9 cellular contexts compared by ENCODE assay signal in genomic region chr15:43376017-43376705, GRCh38. TPM values are rescaled to one million over a fixed set of nuclear protein-coding genes. Genes with fewer than 3 reads are reported as not detected.
A peak's percentile ranks its signal among the peaks of the same experiment; 100 is the strongest.
DNase-seq lines count a peak whose midpoint lies in the region; ATAC-seq and TF ChIP-seq lines count a peak whose summit lies in the region.
"Had no signal": no experiment of that assay in that cellular context is flagged by ENCODE, and none has a peak within 500 bp of the region (broad histone marks: within the 10 kb centered on the region; RNA-seq: fewer than 3 reads in every experiment).

No MANE protein-coding gene starts in this region.

- intact Hi-C loops in CD8-positive, alpha-beta T cell (cut with DNase I, micrococcal nuclease) = no loop called here

- no peak for TF ChIP-seq EP300 in SK-N-SH (IDR thresholded peaks at IDR 0.05; ENCODE audit: borderline replicate concordance in 1 of 2, low read depth in 1 of 2, low read length in 1 of 2)

- no peak overlapping the region for H2AFZ ChIP-seq in SK-N-SH (ENCODE audit: low read depth)

- H3K9me2 ChIP-seq in SK-N-SH = no peaks in the 10 kb centered on the region

- H3K27ac ChIP-seq in CD8-positive, alpha-beta T cell (ENCODE audit: low read depth, low read length) = no peak overlapping the region
- H3K27ac ChIP-seq in SK-N-SH (ENCODE audit: low read depth in 2 of 2, low read length in 1 of 2) = no peak overlapping the region
- H3K27ac ChIP-seq: SK-N-MC had no signal

- H3F3A ChIP-seq in SK-N-SH (replicated peaks; ENCODE audit: insufficient read depth) = peaks cover 1% of the 10 kb centered on the region

- H3K79me2 ChIP-seq in SK-N-SH (ENCODE audit: insufficient read depth) = peaks cover 21% of the 10 kb centered on the region

- peaks cover 48% of the 10 kb centered on the region for H3K36me3 Mint-ChIP-seq in CD8-positive, alpha-beta T cell

- H3K9me3 Mint-ChIP-seq in CD8-positive, alpha-beta T cell = no peaks in the 10 kb centered on the region

- ATAC-seq in CD8-positive, alpha-beta T cell = peak; percentile 82
- ATAC-seq in GM21737 (IDR thresholded peaks at IDR 0.05; ENCODE audit: unreplicated experiment) = no peak

- H3K27me3 Mint-ChIP-seq in CD8-positive, alpha-beta T cell (ENCODE audit: low read depth) = no peaks in the 10 kb centered on the region

- H4K20me1 ChIP-seq in SK-N-SH (ENCODE audit: insufficient read depth) = no peaks in the 10 kb centered on the region

- peaks cover 15% of the 10 kb centered on the region for H3K4me1 ChIP-seq in CD8-positive, alpha-beta T cell (ENCODE audit: insufficient read depth, low read length)
- peaks cover 0 to 5% of the 10 kb centered on the region in 2 experiments; a peak in 2 of 4 replicates for H3K4me1 ChIP-seq in SK-N-SH (ENCODE audit: control insufficient read depth in 1 of 2, insufficient read depth in 2 of 2, low read depth in 1 of 2, low read length in 1 of 2)

- 79% methylated on average over 9 of the region's 13 CpGs for WGBS in SK-N-SH (ENCODE audit: low lambda C conversion rate)

- TF ChIP-seq RAD21 in SK-N-SH (IDR thresholded peaks at IDR 0.05; ENCODE audit: low read length) = peak; percentile 32

- no peak overlapping the region for H3K9ac ChIP-seq in SK-N-SH

- POLR2A ChIA-PET in CD8-positive, alpha-beta T cell (lab: Charles Lee) = interaction anchor here (1.2 kb wide), 1 partner anchor 17 kb away, joined by 3 read pairs; no protein-coding TSS in a partner anchor
- POLR2A ChIA-PET in SK-N-SH (lab: Yijun Ruan, JAX) = interaction anchor here (0.6 kb wide), 1 partner anchor 11 kb away, joined by 4 read pairs; no protein-coding TSS in a partner anchor

- peak in 4 of 7 experiments; percentile 8 to 51 (median 30) for DNase-seq in CD8-positive, alpha-beta T cell
- peak; percentile 17 for DNase-seq in H4 (ENCODE audit: low spot score)
- DNase-seq in SK-N-SH = peak; percentile 62
- DNase-seq in cardiac fibroblast (ENCODE audit: low read depth in 2 of 2) = peak; percentile 39 to 58
- DNase-seq in midbrain (lab: John Stamatoyannopoulos, UW) = peak; percentile 12
- no peak for DNase-seq in GOT3 (lab: John Stamatoyannopoulos, UW)
- no peak for DNase-seq in cerebellar nuclear complex (lab: John Stamatoyannopoulos, UW)

- no peaks in the 10 kb centered on the region for H3K9me3 ChIP-seq in CD8-positive, alpha-beta T cell (ENCODE audit: low read length)
- no peaks in the 10 kb centered on the region for H3K9me3 ChIP-seq in SK-N-SH

- no peaks in the 10 kb centered on the region for H3K27me3 ChIP-seq in CD8-positive, alpha-beta T cell (ENCODE audit: insufficient read depth, low read length)
- H3K27me3 ChIP-seq in SK-N-SH (ENCODE audit: insufficient read depth) = no peaks in the 10 kb centered on the region

- H3K4me2 ChIP-seq in SK-N-SH = no peak overlapping the region

- peaks cover 27% of the 10 kb centered on the region for H3K4me1 Mint-ChIP-seq in CD8-positive, alpha-beta T cell (ENCODE audit: low read depth)

- H3K4me3 ChIP-seq in CD8-positive, alpha-beta T cell (ENCODE audit: low read depth, low read length) = no peak overlapping the region
- no peak overlapping the region; a peak in 1 of 4 replicates for H3K4me3 ChIP-seq in SK-N-SH (ENCODE audit: low read depth in 2 of 2, low read length in 1 of 2)
- no peak overlapping the region for H3K4me3 ChIP-seq in cardiac fibroblast (replicated peaks in 1 of 2; ENCODE audit: low read depth in 2 of 2, low read length in 2 of 2)
- H3K4me3 ChIP-seq: SK-N-MC had no signal

- peaks cover 10% of the 10 kb centered on the region for H3K36me3 ChIP-seq in CD8-positive, alpha-beta T cell (ENCODE audit: insufficient read depth, low read length)
- peaks cover 31 to 35% of the 10 kb centered on the region in 2 experiments for H3K36me3 ChIP-seq in SK-N-SH (replicated peaks in 1 of 2; ENCODE audit: control insufficient read depth in 1 of 2, insufficient read depth in 2 of 2, low read length in 1 of 2)

- no peak overlapping the region for H3K27ac Mint-ChIP-seq in CD8-positive, alpha-beta T cell

- H3K4me3 Mint-ChIP-seq in CD8-positive, alpha-beta T cell = no peak overlapping the region

- CTCF ChIA-PET in CD8-positive, alpha-beta T cell (lab: Charles Lee) = interaction anchor here (0.7 to 1.7 kb wide), 14 partner anchors 12 to 136 kb away, joined by 3 to 5 read pairs (median 4); partner anchors contain the start of gene LCMT2
- CTCF ChIA-PET in SK-N-SH (lab: Yijun Ruan, JAX) = interaction anchor here (0.6 to 1.7 kb wide), 12 partner anchors 9 to 143 kb away, joined by 3 to 12 read pairs (median 4); no protein-coding TSS in a partner anchor

- TF ChIP-seq CTCF in CD8-positive, alpha-beta T cell (IDR thresholded peaks at IDR 0.05) = peak; percentile 92
- TF ChIP-seq CTCF in SK-N-SH (IDR thresholded peaks at IDR 0.05) = peak; percentile 80
- TF ChIP-seq CTCF in cardiac fibroblast (IDR thresholded peaks at IDR 0.05; ENCODE audit: low read depth, low read length) = peak; percentile 87

TF ChIP-seq in SK-N-SH, 30 proteins besides CTCF, POLR2A, EP300 and RAD21:
- no peak for TF ChIP-seq FOSL2 (IDR thresholded peaks at IDR 0.05; ENCODE audit: borderline replicate concordance, low read depth)
- peak; percentile 28 for TF ChIP-seq SMC3 (IDR thresholded peaks at IDR 0.05; ENCODE audit: low read depth, low read length)

RNA-seq across cellular contexts. Expression of gene TUBGCP4, which starts 5.3 kb away (rescaled TPM):
- total RNA-seq in CD8-positive, alpha-beta T cell = 1 to 10 TPM; 3.9 to 5.8 TPM
- total RNA-seq in H4 (2014; rRNA removed; shearing (Covaris generic)) = 12.4 and 19.0 TPM in 2 replicates
- polyA plus RNA-seq in SK-N-SH (2012; rRNA removed) = 6.6 and 8.5 TPM in 2 replicates
- polyA plus RNA-seq in SK-N-SH (2012; cell fraction: cytosol; rRNA removed) = 5.2 and 6.9 TPM in 2 replicates
- polyA plus RNA-seq in SK-N-SH (2012; cell fraction: nucleus; rRNA removed) = 7.3 and 10.9 TPM in 2 replicates

RNA-seq across cellular contexts. Expression of gene ZSCAN29, which starts 5.3 kb away (rescaled TPM):
- 1 to 10 TPM; 9.7 to 9.8 TPM for total RNA-seq in CD8-positive, alpha-beta T cell
- total RNA-seq in H4 (2014; rRNA removed; shearing (Covaris generic)) = 9.2 and 14.5 TPM in 2 replicates
- polyA plus RNA-seq in SK-N-SH (2012; rRNA removed) = 5.7 and 7.0 TPM in 2 replicates
- 6.2 and 6.8 TPM in 2 replicates for polyA plus RNA-seq in SK-N-SH (2012; cell fraction: cytosol; rRNA removed)
- polyA plus RNA-seq in SK-N-SH (2012; cell fraction: nucleus; rRNA removed) = 18.7 and 19.8 TPM in 2 replicates

RNA-seq across cellular contexts. Expression of gene LCMT2, which starts 45.8 kb away (rescaled TPM):
- total RNA-seq in CD8-positive, alpha-beta T cell = 1 to 10 TPM; 7.0 to 7.6 TPM
- 13.8 and 20.0 TPM in 2 replicates for total RNA-seq in H4 (2014; rRNA removed; shearing (Covaris generic))
- polyA plus RNA-seq in SK-N-SH (2012; rRNA removed) = 7.1 and 9.6 TPM in 2 replicates
- 8.0 and 8.8 TPM in 2 replicates for polyA plus RNA-seq in SK-N-SH (2012; cell fraction: cytosol; rRNA removed)
- polyA plus RNA-seq in SK-N-SH (2012; cell fraction: nucleus; rRNA removed) = 3.7 and 6.4 TPM in 2 replicates

Comparison
In these comparisons a context has a peak if more than half of its experiments do, and no peak if none do; other contexts are left out.
1. DNase-seq: peak in CD8-positive, alpha-beta T cell (4 of 7), H4 (single experiment), SK-N-SH (single experiment), cardiac fibroblast (2 of 2) and midbrain (single experiment); none in GOT3 (single experiment) and cerebellar nuclear complex (0 of 2).
2. Peak in every context shown above with its lines, with median percentiles within 50 percentile points of each other: CTCF ChIP-seq.